Comparison of ENCODE assay signal across 12 cellular contexts in the genomic region with DNA sequence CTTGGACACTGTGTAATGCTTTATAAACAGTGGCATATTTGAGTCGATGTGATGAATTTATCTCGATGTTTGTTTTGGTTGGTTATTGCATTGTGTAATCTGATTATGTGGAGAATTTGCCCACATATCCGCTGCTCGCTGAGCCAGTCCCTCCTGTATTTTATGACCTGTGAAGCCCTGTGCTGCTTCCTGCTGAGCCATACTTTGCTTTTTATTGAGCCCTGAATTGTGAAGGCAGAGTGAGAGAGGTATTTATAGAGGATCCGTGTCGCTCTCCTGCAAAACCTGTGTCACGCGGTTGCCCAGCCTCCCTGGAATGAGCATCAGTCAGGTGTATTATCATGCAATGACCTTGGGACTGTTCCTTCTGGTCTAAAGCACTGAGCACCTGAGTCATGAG.
DNase-seq lines count a peak whose midpoint lies in the region; ATAC-seq and TF ChIP-seq lines count a peak whose summit lies in the region.
"Had no signal": no experiment of that assay in that cellular context is flagged by ENCODE, and none has a peak within 500 bp of the region (broad histone marks: within the 10 kb centered on the region; RNA-seq: fewer than 3 reads in every experiment).

No MANE protein-coding gene starts in this region.

- H3K36me3 ChIP-seq in prostate gland = no peaks in the 10 kb centered on the region
- peaks cover 0 to 32% (median 19%) of the 10 kb centered on the region in 9 donors for H3K36me3 ChIP-seq in heart left ventricle

- no peak for TF ChIP-seq CTCF in prostate gland (IDR thresholded peaks at IDR 0.05)
- TF ChIP-seq CTCF in heart left ventricle (IDR thresholded peaks at IDR 0.05) = no peak

- TF ChIP-seq POLR2A in prostate gland (IDR thresholded peaks at IDR 0.05) = no peak
- TF ChIP-seq POLR2A in heart left ventricle (IDR thresholded peaks at IDR 0.05) = no peak

- H3K4me3 ChIP-seq in prostate gland (no peak overlapping the region), heart left ventricle (no peak overlapping the region)
- H3K4me3 ChIP-seq: dorsolateral prefrontal cortex had no signal

- H3K4me1 ChIP-seq in prostate gland (replicated peaks) (peaks cover 9% of the 10 kb centered on the region), heart left ventricle (peaks cover 0 to 23% (median 13%) of the 10 kb centered on the region in 12 donors)

- H3K27ac ChIP-seq in prostate gland = peak overlapping the region; percentile 87 to 88
- no peak overlapping the region for H3K27ac ChIP-seq in heart left ventricle
- H3K27ac ChIP-seq: dorsolateral prefrontal cortex had no signal

- intact Hi-C loops in prostate gland (cut with DNase I) = no loop called here
- intact Hi-C loops in heart left ventricle (cut with DNase I) = no loop called here

- H3K27me3 ChIP-seq in prostate gland (replicated peaks; ENCODE audit: insufficient read depth) (no peaks in the 10 kb centered on the region), heart left ventricle (no peaks in the 10 kb centered on the region)

- no peaks in the 10 kb centered on the region for H3K9me3 ChIP-seq in prostate gland
- peaks cover 0 to 13% (median 0%) of the 10 kb centered on the region in 12 donors for H3K9me3 ChIP-seq in heart left ventricle

- peak; percentile 53 for ATAC-seq in esophagus mucosa
- ATAC-seq in heart left ventricle = no peak
- ATAC-seq in HG03520 (IDR thresholded peaks at IDR 0.05; ENCODE audit: unreplicated experiment) = no peak

- peak; percentile 65 for DNase-seq in DMS153 (lab: John Stamatoyannopoulos, UW)
- peak; percentile 85 for DNase-seq in LoVo (ENCODE audit: low spot score)
- DNase-seq in prostate gland (ENCODE audit: low spot score) = peak; percentile 84
- DNase-seq in SHP77 (lab: John Stamatoyannopoulos, UW) = no peak
- DNase-seq in DMS114 treated with DMSO at 0.1 percent for 48 hours (lab: John Stamatoyannopoulos, UW; ENCODE audit: unreplicated experiment) = no peak
- no peak for DNase-seq in heart left ventricle
- DNase-seq: DND-41, dorsolateral prefrontal cortex, NCI-H524, nucleus accumbens had no signal

- 34% methylated on average over 8 of the region's 8 CpGs for WGBS in prostate gland
- 94 to 96% (median 95%) methylated on average over 8 of the region's 8 CpGs for WGBS in heart left ventricle, 4 donors

Comparison
In these comparisons a context has a peak if more than half of its experiments do, and no peak if none do; other contexts are left out.
1. DNase-seq: peak in DMS153 (single experiment), LoVo (single experiment) and prostate gland (single experiment); none in SHP77 (0 of 2), DMS114 treated with DMSO at 0.1 percent for 48 hours (single experiment) and heart left ventricle (0 of 5).
2. H3K27ac ChIP-seq: peak in prostate gland (2 of 2); none in heart left ventricle (0 of 12).